Comparison of ENCODE assay signal across 19 cellular contexts in genomic region chr10:77881222-77881621, GRCh38. TPM values are rescaled to one million over a fixed set of nuclear protein-coding genes. Genes with fewer than 3 reads are reported as not detected.
DNase-seq lines count a peak whose midpoint lies in the region; ATAC-seq and TF ChIP-seq lines count a peak whose summit lies in the region.
"Had no signal": no experiment of that assay in that cellular context is flagged by ENCODE, and none has a peak within 500 bp of the region (broad histone marks: within the 10 kb centered on the region; RNA-seq: fewer than 3 reads in every experiment).

No MANE protein-coding gene starts in this region.

- no peak for TF ChIP-seq CTCF in C4-2B (conservative IDR thresholded peaks at IDR 0.05)
- no peak for TF ChIP-seq CTCF in RWPE1 (conservative IDR thresholded peaks at IDR 0.05; ENCODE audit: low read depth)
- TF ChIP-seq CTCF in endodermal cell (conservative IDR thresholded peaks at IDR 0.05), result no peak
- TF ChIP-seq CTCF in psoas muscle (IDR thresholded peaks at IDR 0.05), result no peak

- CTCF ChIA-PET in RWPE1 (lab: Yijun Ruan, JAX), result interaction anchor here (0.9 to 1.0 kb wide), 2 partner anchors 9 to 46 kb away, joined by 3 read pairs; partner anchors contain the start of gene DLG5

- H3K9ac ChIP-seq in endodermal cell (ENCODE audit: extremely low read depth, low read length, poor library complexity, severe bottlenecking), result no peak overlapping the region

- H3K36me3 Mint-ChIP-seq in endodermal cell (ENCODE audit: low read depth), result peaks cover 9% of the 10 kb centered on the region
- H3K36me3 Mint-ChIP-seq: CD14-positive monocyte had no signal

- DNase-seq in RWPE1 (ENCODE audit: low spot score), result no peak
- peak; percentile 26 for DNase-seq in endodermal cell
- DNase-seq in psoas muscle, result no peak
- no peak for DNase-seq in RPMI8226
- no peak for DNase-seq in ureter (ENCODE audit: low spot score)
- DNase-seq: GDM1, H7, MM.1S, NCI-H1048, NCI-H1417 treated with DMSO at 0.1 percent for 48 hours, NCI-H187, NCI-H446 treated with DMSO at 0.1 percent for 48 hours, NCI-H526 treated with DMSO at 0.1 percent for 48 hours, PC-3, SIG-M5 had no signal

- ATAC-seq in psoas muscle, result peak; percentile 44 to 69 (median 54)
- no peak for ATAC-seq in GM19467 (IDR thresholded peaks at IDR 0.05; ENCODE audit: unreplicated experiment)
- ATAC-seq: PC-3, SK-N-SH treated with all-trans-retinoic acid at 6 μM for 48 hours had no signal

- H3K36me3 ChIP-seq in endodermal cell (ENCODE audit: control insufficient read depth, insufficient read depth, low read length) (peaks cover 15% of the 10 kb centered on the region), psoas muscle (ENCODE audit: insufficient read depth in 1 of 2, low read depth in 1 of 2) (no peaks in the 10 kb centered on the region)

- no peak overlapping the region for H3K4me3 Mint-ChIP-seq in endodermal cell
- H3K4me3 Mint-ChIP-seq: CD14-positive monocyte had no signal

- intact Hi-C loops in psoas muscle (cut with DNase I), result no loop called here

- peaks cover 42% of the 10 kb centered on the region for H3K4me1 Mint-ChIP-seq in endodermal cell

- H3K27ac ChIP-seq in C4-2B (peak overlapping the region; percentile 25; the same call in 1 of the 2 replicates), RWPE1 (peak overlapping the region; percentile 50), endodermal cell (ENCODE audit: low read depth, low read length) (no peak overlapping the region), psoas muscle (peak overlapping the region; percentile 80)

- H3K4me3 ChIP-seq in endodermal cell (ENCODE audit: low read length), result no peak overlapping the region
- no peak overlapping the region for H3K4me3 ChIP-seq in psoas muscle

- H3K27ac Mint-ChIP-seq in endodermal cell, result peak overlapping the region; percentile 62
- H3K27ac Mint-ChIP-seq: CD14-positive monocyte had no signal

- no peaks in the 10 kb centered on the region for H3K27me3 Mint-ChIP-seq in endodermal cell (ENCODE audit: insufficient read depth)

- 93% methylated on average over 2 to 3 of the region's 3 CpGs for WGBS in endodermal cell (ENCODE audit: insufficient coverage in 1 of 2, insufficient read length in 1 of 2), 2 experiments
- 43 to 72% (median 49%) methylated on average over 3 of the region's 3 CpGs for WGBS in psoas muscle, 3 donors

- POLR2A ChIA-PET in RWPE1 (lab: Yijun Ruan, JAX; ENCODE audit: low non-redundant PET), result no interaction called here

- H3K4me1 ChIP-seq in endodermal cell (ENCODE audit: control insufficient read depth, insufficient read depth, low read length) (peaks cover 13% of the 10 kb centered on the region), psoas muscle (peaks cover 61% of the 10 kb centered on the region)

- H3K27me3 ChIP-seq in endodermal cell (ENCODE audit: control insufficient read depth, insufficient read depth, low read length, poor library complexity, severe bottlenecking), result no peaks in the 10 kb centered on the region
- H3K27me3 ChIP-seq in psoas muscle (ENCODE audit: insufficient read depth in 3 of 3, low read length in 2 of 3), result no peaks in the 10 kb centered on the region

- H3K9me3 Mint-ChIP-seq in endodermal cell, result no peaks in the 10 kb centered on the region
- H3K9me3 Mint-ChIP-seq: CD14-positive monocyte had no signal

- H3K9me3 ChIP-seq in endodermal cell (ENCODE audit: control insufficient read depth, low read length) (no peaks in the 10 kb centered on the region), psoas muscle (no peaks in the 10 kb centered on the region)

RNA-seq across cellular contexts. Expression of gene DLG5, which starts 45.3 kb away (rescaled TPM):
- 10 to 100 TPM; 79.4 to 83.4 TPM for total RNA-seq in endodermal cell
- 55.8 TPM for polyA plus RNA-seq in endodermal cell (2013, experiment 1 of 2)
- polyA plus RNA-seq in endodermal cell (2013, experiment 2 of 2), result 53.5 TPM
- 10 to 100 TPM; 36.9 to 62.9 (median 39.9) TPM for total RNA-seq in psoas muscle
- polyA plus RNA-seq in psoas muscle, result 10 to 100 TPM; 10.2 to 18.3 (median 12.7) TPM
- total RNA-seq in ureter, result 75.7 TPM
